ENCODE assay signal across 8 cellular contexts in genomic region chr7:2109936-2110585, GRCh38.
DNase-seq lines count a peak whose midpoint lies in the region; ATAC-seq, FAIRE-seq and TF ChIP-seq lines count a peak whose summit lies in the region.

No MANE protein-coding gene starts in this region.

- peak overlapping the region in 2 of 4 donors; percentile 2 to 57 for H3K27ac ChIP-seq in Peyer's patch
- H3K27ac ChIP-seq in HepG2 (ENCODE audit: extremely low read length, insufficient read depth, low read length): peak overlapping the region; percentile 92

- no peaks in the 10 kb centered on the region for H3K27me3 Mint-ChIP-seq in stimulated activated naive B cell treated with anti-CD40 and anti-IgM and Interleukin-4, amounts not matched to agents 10 μg/mL and 1 μg/mL and 100 μg/mL, for 72 hours

- H3K9me3 ChIP-seq in Peyer's patch: no peaks in the 10 kb centered on the region
- no peaks in the 10 kb centered on the region for H3K9me3 ChIP-seq in adipocyte (ENCODE audit: control insufficient read depth, low read length)
- no peaks in the 10 kb centered on the region for H3K9me3 ChIP-seq in HepG2 (ENCODE audit: low read length)

- peaks cover 51 to 72% of the 10 kb centered on the region in 2 donors for H3K36me3 Mint-ChIP-seq in stimulated activated naive B cell treated with anti-CD40 and anti-IgM and Interleukin-4, amounts not matched to agents 10 μg/mL and 1 μg/mL and 100 μg/mL, for 72 hours

- H3K4me3 ChIP-seq in Peyer's patch: no peak overlapping the region
- H3K4me3 ChIP-seq in adipocyte (ENCODE audit: low read length): no peak overlapping the region
- no peak overlapping the region for H3K4me3 ChIP-seq in HepG2 (replicated peaks in 1 of 3; ENCODE audit: insufficient read depth in 1 of 3, low read depth in 2 of 3, low read length in 3 of 3)

- intact Hi-C loops in HepG2 (cut with micrococcal nuclease; ENCODE audit: unreplicated experiment): loop anchor here (5.0 to 10.0 kb wide), 2 partner anchors 45 to 87 kb away; no protein-coding TSS in a partner anchor

- no peak for TF ChIP-seq CTCF in Peyer's patch (IDR thresholded peaks at IDR 0.05)
- TF ChIP-seq CTCF in HepG2 (CRISPR knock-in tag; IDR thresholded peaks at IDR 0.05): no peak

- no peak for FAIRE-seq in HepG2 (lab: Jason Lieb, UNC)

- no peak for TF ChIP-seq EP300 in HepG2 (IDR thresholded peaks at IDR 0.05; ENCODE audit: low read depth in 2 of 2, low read length in 2 of 2)
- TF ChIP-seq EP300 in HepG2 (CRISPR knock-in tag; IDR thresholded peaks at IDR 0.05; ENCODE audit: borderline replicate concordance): no peak

- TF ChIP-seq POLR2A in Peyer's patch (IDR thresholded peaks at IDR 0.05) (no peak), HepG2 (IDR thresholded peaks at IDR 0.05; ENCODE audit: insufficient read depth in 1 of 2, low read depth in 2 of 2, low read length in 2 of 2) (no peak)

- H3K27me3 ChIP-seq in Peyer's patch: no peaks in the 10 kb centered on the region
- H3K27me3 ChIP-seq in adipocyte (replicated peaks; ENCODE audit: control insufficient read depth, insufficient read depth, low read length): no peaks in the 10 kb centered on the region
- H3K27me3 ChIP-seq in HepG2 (ENCODE audit: control insufficient read depth in 1 of 2, insufficient read depth in 2 of 2, low read length in 2 of 2): no peaks in the 10 kb centered on the region

- H3K27ac Mint-ChIP-seq in stimulated activated naive B cell treated with anti-CD40 and anti-IgM and Interleukin-4, amounts not matched to agents 10 μg/mL and 1 μg/mL and 100 μg/mL, for 72 hours: peak overlapping the region; percentile 93

- H2AFZ ChIP-seq in HepG2 (ENCODE audit: low read length): no peak overlapping the region

- no peak for TF ChIP-seq RAD21 in HepG2 (CRISPR knock-in tag; IDR thresholded peaks at IDR 0.05)

- 0 out of 2 replicates have a peak overlapping the region, but pooled peaks have one; percentile 63 for H3K4me2 ChIP-seq in HepG2 (ENCODE audit: low read depth, low read length)

- ATAC-seq in HepG2 (no peak), GM18502 (IDR thresholded peaks at IDR 0.05; ENCODE audit: poor library complexity, unreplicated experiment) (no peak)
- peak; percentile 82 to 85 for ATAC-seq in stimulated activated naive B cell treated with anti-CD40 and anti-IgM and Interleukin-4, amounts not matched to agents 10 μg/mL and 1 μg/mL and 100 μg/mL, for 72 hours (replicated peaks)

- peaks cover 0 to 17% (median 0%) of the 10 kb centered on the region in 4 donors for H3K4me1 ChIP-seq in Peyer's patch
- H3K4me1 ChIP-seq in adipocyte (ENCODE audit: control insufficient read depth, insufficient read depth, low read length): peaks cover 25% of the 10 kb centered on the region
- peaks cover 50% of the 10 kb centered on the region for H3K4me1 ChIP-seq in HepG2 (ENCODE audit: insufficient read depth, low read length)

- peaks cover 6% of the 10 kb centered on the region for H3K79me2 ChIP-seq in HepG2 (ENCODE audit: insufficient read depth, low read length)

- DNase-seq in NCI-H748 (lab: John Stamatoyannopoulos, UW; ENCODE audit: unreplicated experiment) (peak; percentile 55), NCI-H748 treated with DMSO at 0.1 percent for 48 hours (lab: John Stamatoyannopoulos, UW) (no peak), Peyer's patch (peak; percentile 30 to 75 (median 60)), adipocyte (ENCODE audit: low read depth) (peak; percentile 81), HepG2 (ENCODE audit: low spot score) (peak; percentile 70)
- DNase-seq in stimulated activated naive B cell treated with anti-CD40 and anti-IgM and Interleukin-4, amounts not matched to agents 10 μg/mL and 1 μg/mL and 100 μg/mL, for 72 hours: peak; percentile 66
- no peak for DNase-seq in effector CD8-positive, alpha-beta T cell (lab: John Stamatoyannopoulos, UW)

- 95% methylated on average over 14 of the region's 28 CpGs for WGBS in HepG2 (ENCODE audit: low lambda C conversion rate)

- POLR2A ChIA-PET in HepG2 (lab: Yijun Ruan, JAX): interaction anchor here (0.9 to 1.3 kb wide), 3 partner anchors 122 to 293 kb away, joined by 3 to 5 read pairs (median 3); partner anchors contain the start of genes CHST12 and MAD1L1

- H3K9ac ChIP-seq in adipocyte (ENCODE audit: low read length): no peak overlapping the region
- H3K9ac ChIP-seq in HepG2 (ENCODE audit: insufficient read depth, low read depth, low read length): no peak overlapping the region

- BruUV-seq in HepG2 (replicated peaks; lab: Mats Ljungman, UMichigan): no TSS peak

- CTCF ChIA-PET in HepG2 (lab: Yijun Ruan, JAX; ENCODE audit: low intra/inter-chr PET ratio, low total read pairs): no interaction called here

- peak overlapping the region; percentile 73 to 74 for H3K4me3 Mint-ChIP-seq in stimulated activated naive B cell treated with anti-CD40 and anti-IgM and Interleukin-4, amounts not matched to agents 10 μg/mL and 1 μg/mL and 100 μg/mL, for 72 hours

- no peaks in the 10 kb centered on the region for H4K20me1 ChIP-seq in HepG2 (ENCODE audit: insufficient read depth, low read length)

- H3K36me3 ChIP-seq in Peyer's patch: no peaks in the 10 kb centered on the region
- H3K36me3 ChIP-seq in adipocyte (ENCODE audit: control insufficient read depth, insufficient read depth, low read length, severe bottlenecking): no peaks in the 10 kb centered on the region
- H3K36me3 ChIP-seq in HepG2 (replicated peaks in 1 of 2; ENCODE audit: control insufficient read depth in 1 of 2, insufficient read depth in 2 of 2, low read length in 2 of 2): peaks cover 0 to 6% of the 10 kb centered on the region in 2 experiments; a peak in 3 of 5 replicates

- H3K4me1 Mint-ChIP-seq in stimulated activated naive B cell treated with anti-CD40 and anti-IgM and Interleukin-4, amounts not matched to agents 10 μg/mL and 1 μg/mL and 100 μg/mL, for 72 hours: peaks cover 63 to 94% of the 10 kb centered on the region in 2 donors

- H3K9me3 Mint-ChIP-seq in stimulated activated naive B cell treated with anti-CD40 and anti-IgM and Interleukin-4, amounts not matched to agents 10 μg/mL and 1 μg/mL and 100 μg/mL, for 72 hours: no peaks in the 10 kb centered on the region

- in situ Hi-C loops in HepG2 (cut with HindIII; ENCODE audit: extremely low pct_ligation_motif_present, low pct_unique_long_range_greater_than_20kb): no loop called here

TF ChIP-seq in HepG2, 621 proteins besides CTCF, POLR2A, EP300 and RAD21:
- peak; percentile 92 for TF ChIP-seq FOSL2 (CRISPR knock-in tag; IDR thresholded peaks at IDR 0.05)
- peak; percentile 99 for TF ChIP-seq ZBTB33 (CRISPR knock-in tag; IDR thresholded peaks at IDR 0.05)
- TF ChIP-seq ZNF18 (CRISPR knock-in tag; IDR thresholded peaks at IDR 0.05; ENCODE audit: insufficient replicate concordance): peak; percentile 9
- no peak for TF ChIP-seq ZFP37 (CRISPR knock-in tag; IDR thresholded peaks at IDR 0.05; ENCODE audit: borderline replicate concordance)
- no peak for TF ChIP-seq SYNCRIP (IDR thresholded peaks at IDR 0.05; ENCODE audit: insufficient read depth, low read depth, low read length)
- TF ChIP-seq ZNF24 (IDR thresholded peaks at IDR 0.05): 0 out of 2 replicates have a peak, but pooled peaks have one; percentile 19
- 0 out of 2 replicates have a peak, but pooled peaks have one; percentile 28 for TF ChIP-seq ZNF589 (CRISPR knock-in tag; conservative IDR thresholded peaks at IDR 0.05)
- TF ChIP-seq CREB3 (CRISPR knock-in tag; IDR thresholded peaks at IDR 0.05): no peak

Comparison
In these comparisons a context has a peak if more than half of its experiments do, and no peak if none do; other contexts are left out.
1. DNase-seq: peak in NCI-H748 (single experiment), Peyer's patch (3 of 3), adipocyte (single experiment), HepG2 (single experiment) and stimulated activated naive B cell treated with anti-CD40 and anti-IgM and Interleukin-4, amounts not matched to agents 10 μg/mL and 1 μg/mL and 100 μg/mL, for 72 hours (single experiment); none in NCI-H748 treated with DMSO at 0.1 percent for 48 hours (single experiment) and effector CD8-positive, alpha-beta T cell (single experiment).
2. ATAC-seq: peak in stimulated activated naive B cell treated with anti-CD40 and anti-IgM and Interleukin-4, amounts not matched to agents 10 μg/mL and 1 μg/mL and 100 μg/mL, for 72 hours (2 of 2); none in HepG2 (single experiment) and GM18502 (single experiment).